In genomic region chr16:14616280-14616679, GRCh38 we compare ENCODE assay signal across 32 cellular contexts.
"Had no signal": no experiment of that assay in that cellular context is flagged by ENCODE, and none has a peak within 500 bp of the region (broad histone marks: within the 10 kb centered on the region; RNA-seq: fewer than 3 reads in every experiment).

No MANE protein-coding gene starts in this region.

- H3K9me3 ChIP-seq: adrenal gland, body of pancreas, esophagus muscularis mucosa, gastrocnemius medialis, heart right ventricle had no signal

- H3K4me3 Mint-ChIP-seq: activated CD4-positive, alpha-beta memory T cell treated with anti-CD3 and anti-CD28 coated beads for 36 hours; activated CD4-positive, alpha-beta T cell treated with anti-CD3 and anti-CD28 coated beads for 36 hours; activated CD4-positive, alpha-beta T cell treated with anti-CD3 and anti-CD28 coated beads, Interleukin-2, amount 10 ng/mL, durations not matched to agents 24 days and 14 days; activated CD8-positive, alpha-beta memory T cell treated with anti-CD3 and anti-CD28 coated beads, Interleukin-2, amount 10 ng/mL, durations not matched to agents 7 days and 5 days; activated CD8-positive, alpha-beta T cell treated with anti-CD3 and anti-CD28 coated beads, Interleukin-2, amount 10 ng/mL, durations not matched to agents 7 days and 5 days; activated naive CD4-positive, alpha-beta T cell treated with anti-CD3 and anti-CD28 coated beads for 36 hours; activated naive CD4-positive, alpha-beta T cell treated with anti-CD3 and anti-CD28 coated beads, Interleukin-2, amount 50 U/mL, for 24 hours; activated naive CD8-positive, alpha-beta T cell treated with anti-CD3 and anti-CD28 coated beads for 36 hours; activated naive CD8-positive, alpha-beta T cell treated with anti-CD3 and anti-CD28 coated beads, Interleukin-2, amount 50 U/mL, for 24 hours; activated T-cell treated with anti-CD3 and anti-CD28 coated beads, Interleukin-2, amount 50 U/mL, for 72 hours; effector memory CD8-positive, alpha-beta T cell; T-helper 17 cell; T-helper 2 cell treated with Interferon-gamma antibody and Interleukin-4, amounts not matched to agents 5 μg/mL and 100 μg/mL, for 36 hours had no signal

- H3K27ac Mint-ChIP-seq: activated CD4-positive, alpha-beta memory T cell treated with anti-CD3 and anti-CD28 coated beads for 36 hours; activated CD4-positive, alpha-beta T cell treated with anti-CD3 and anti-CD28 coated beads for 36 hours; activated CD4-positive, alpha-beta T cell treated with anti-CD3 and anti-CD28 coated beads, Interleukin-2, amount 10 ng/mL, durations not matched to agents 24 days and 14 days; activated CD8-positive, alpha-beta memory T cell treated with anti-CD3 and anti-CD28 coated beads, Interleukin-2, amount 10 ng/mL, durations not matched to agents 7 days and 5 days; activated CD8-positive, alpha-beta T cell treated with anti-CD3 and anti-CD28 coated beads, Interleukin-2, amount 10 ng/mL, durations not matched to agents 7 days and 5 days; activated naive CD4-positive, alpha-beta T cell treated with anti-CD3 and anti-CD28 coated beads for 36 hours; activated naive CD4-positive, alpha-beta T cell treated with anti-CD3 and anti-CD28 coated beads, Interleukin-2, amount 50 U/mL, for 24 hours; activated naive CD8-positive, alpha-beta T cell treated with anti-CD3 and anti-CD28 coated beads for 36 hours; activated naive CD8-positive, alpha-beta T cell treated with anti-CD3 and anti-CD28 coated beads, Interleukin-2, amount 50 U/mL, for 24 hours; activated T-cell treated with anti-CD3 and anti-CD28 coated beads, Interleukin-2, amount 50 U/mL, for 72 hours; effector memory CD8-positive, alpha-beta T cell; T-helper 17 cell; T-helper 2 cell treated with Interferon-gamma antibody and Interleukin-4, amounts not matched to agents 5 μg/mL and 100 μg/mL, for 36 hours had no signal

- H3K9me3 Mint-ChIP-seq: activated CD4-positive, alpha-beta memory T cell treated with anti-CD3 and anti-CD28 coated beads for 36 hours; activated CD4-positive, alpha-beta T cell treated with anti-CD3 and anti-CD28 coated beads, Interleukin-2, amount 10 ng/mL, durations not matched to agents 24 days and 14 days; activated naive CD4-positive, alpha-beta T cell treated with anti-CD3 and anti-CD28 coated beads for 36 hours; activated naive CD4-positive, alpha-beta T cell treated with anti-CD3 and anti-CD28 coated beads, Interleukin-2, amount 50 U/mL, for 24 hours; activated naive CD8-positive, alpha-beta T cell treated with anti-CD3 and anti-CD28 coated beads for 36 hours; activated naive CD8-positive, alpha-beta T cell treated with anti-CD3 and anti-CD28 coated beads, Interleukin-2, amount 50 U/mL, for 24 hours; activated T-cell treated with anti-CD3 and anti-CD28 coated beads, Interleukin-2, amount 50 U/mL, for 72 hours; effector memory CD8-positive, alpha-beta T cell; T-helper 2 cell treated with Interferon-gamma antibody and Interleukin-4, amounts not matched to agents 5 μg/mL and 100 μg/mL, for 36 hours had no signal

- H3K27me3 Mint-ChIP-seq: activated CD4-positive, alpha-beta memory T cell treated with anti-CD3 and anti-CD28 coated beads for 36 hours; activated CD4-positive, alpha-beta T cell treated with anti-CD3 and anti-CD28 coated beads for 36 hours; activated CD4-positive, alpha-beta T cell treated with anti-CD3 and anti-CD28 coated beads, Interleukin-2, amount 10 ng/mL, durations not matched to agents 24 days and 14 days; activated CD8-positive, alpha-beta memory T cell treated with anti-CD3 and anti-CD28 coated beads, Interleukin-2, amount 10 ng/mL, durations not matched to agents 7 days and 5 days; activated naive CD4-positive, alpha-beta T cell treated with anti-CD3 and anti-CD28 coated beads, Interleukin-2, amount 50 U/mL, for 24 hours; activated naive CD8-positive, alpha-beta T cell treated with anti-CD3 and anti-CD28 coated beads for 36 hours; activated naive CD8-positive, alpha-beta T cell treated with anti-CD3 and anti-CD28 coated beads, Interleukin-2, amount 50 U/mL, for 24 hours; effector memory CD8-positive, alpha-beta T cell; T-helper 17 cell had no signal

- H3K27ac ChIP-seq: adrenal gland, body of pancreas, esophagus muscularis mucosa, foreskin keratinocyte, gastrocnemius medialis, heart right ventricle had no signal

- H3K4me1 ChIP-seq: body of pancreas, esophagus muscularis mucosa, foreskin keratinocyte, gastrocnemius medialis, heart right ventricle had no signal

- DNase-seq: activated CD4-positive, alpha-beta memory T cell treated with anti-CD3 and anti-CD28 coated beads for 36 hours; activated CD4-positive, alpha-beta T cell treated with anti-CD3 and anti-CD28 coated beads for 36 hours; activated CD4-positive, alpha-beta T cell treated with anti-CD3 and anti-CD28 coated beads, Interleukin-2, amount 10 ng/mL, durations not matched to agents 24 days and 14 days; activated CD4-positive, CD25-positive, alpha-beta regulatory T cell; activated CD4-positive, CD25-positive, alpha-beta regulatory T cell treated with anti-CD3 and anti-CD28 coated beads, Interleukin-2, amount 50 U/mL, for 72 hours; activated CD8-positive, alpha-beta memory T cell treated with anti-CD3 and anti-CD28 coated beads, Interleukin-2, amount 10 ng/mL, durations not matched to agents 7 days and 5 days; activated CD8-positive, alpha-beta T cell treated with anti-CD3 and anti-CD28 coated beads, Interleukin-2, amount 10 ng/mL, durations not matched to agents 7 days and 5 days; activated effector memory CD4-positive, alpha-beta T cell treated with Interleukin-2 at 50 U/mL for 16 hours; activated naive CD4-positive, alpha-beta T cell treated with anti-CD3 and anti-CD28 coated beads for 36 hours; activated naive CD8-positive, alpha-beta T cell treated with anti-CD3 and anti-CD28 coated beads for 36 hours; activated naive CD8-positive, alpha-beta T cell treated with anti-CD3 and anti-CD28 coated beads, Interleukin-2, amount 50 U/mL, for 24 hours; activated T-cell treated with anti-CD3 and anti-CD28 coated beads, Interleukin-2, amount 50 U/mL, for 1 hour; activated T-cell treated with anti-CD3 and anti-CD28 coated beads, Interleukin-2, amount 50 U/mL, for 72 hours; adrenal gland; amygdala; aorta; body of pancreas; caudate nucleus; cortex of kidney; dermis blood vessel endothelial cell; effector CD4-positive, alpha-beta T cell; effector memory CD8-positive, alpha-beta T cell; erythroblast; foreskin keratinocyte; gastrocnemius medialis; glutamatergic neuron; heart right ventricle; T-helper 1 cell; T-helper 17 cell had no signal

- H3K27me3 ChIP-seq: adrenal gland, body of pancreas, esophagus muscularis mucosa, foreskin keratinocyte, gastrocnemius medialis, heart right ventricle had no signal

- ATAC-seq: activated CD4-positive, alpha-beta T cell treated with anti-CD3 and anti-CD28 coated beads for 36 hours; activated CD8-positive, alpha-beta memory T cell treated with anti-CD3 and anti-CD28 coated beads, Interleukin-2, amount 10 ng/mL, durations not matched to agents 7 days and 5 days; activated CD8-positive, alpha-beta T cell treated with anti-CD3 and anti-CD28 coated beads, Interleukin-2, amount 10 ng/mL, durations not matched to agents 7 days and 5 days; activated naive CD8-positive, alpha-beta T cell treated with anti-CD3 and anti-CD28 coated beads, Interleukin-2, amount 50 U/mL, for 24 hours; activated T-cell treated with anti-CD3 and anti-CD28 coated beads, Interleukin-2, amount 50 U/mL, for 72 hours; body of pancreas; effector memory CD8-positive, alpha-beta T cell; foreskin keratinocyte; gastrocnemius medialis; heart right ventricle; T-helper 17 cell had no signal

- H3K4me3 ChIP-seq: adrenal gland, body of pancreas, esophagus muscularis mucosa, gastrocnemius medialis, heart right ventricle had no signal

- H3K4me1 Mint-ChIP-seq: activated CD4-positive, alpha-beta T cell treated with anti-CD3 and anti-CD28 coated beads for 36 hours; activated CD4-positive, alpha-beta T cell treated with anti-CD3 and anti-CD28 coated beads, Interleukin-2, amount 10 ng/mL, durations not matched to agents 24 days and 14 days; activated CD8-positive, alpha-beta memory T cell treated with anti-CD3 and anti-CD28 coated beads, Interleukin-2, amount 10 ng/mL, durations not matched to agents 7 days and 5 days; activated naive CD8-positive, alpha-beta T cell treated with anti-CD3 and anti-CD28 coated beads, Interleukin-2, amount 50 U/mL, for 24 hours had no signal
